9 cellular contexts compared by ENCODE assay signal in genomic region chr3:126356373-126357298, GRCh38. TPM values are rescaled to one million over a fixed set of nuclear protein-coding genes. Genes with fewer than 3 reads are reported as not detected.
DNase-seq lines count a peak whose midpoint lies in the region; ATAC-seq and TF ChIP-seq lines count a peak whose summit lies in the region.
"Had no signal": no experiment of that assay in that cellular context is flagged by ENCODE, and none has a peak within 500 bp of the region (broad histone marks: within the 10 kb centered on the region; RNA-seq: fewer than 3 reads in every experiment).

No MANE protein-coding gene starts in this region.

- H3K4me3 ChIP-seq in HUES6 (ENCODE audit: low read depth, low read length) (peak overlapping the region; percentile 68), cardiac fibroblast (replicated peaks in 1 of 2; ENCODE audit: low read depth in 2 of 2, low read length in 2 of 2) (peak overlapping the region; percentile 52 to 68), left lung (peak overlapping the region; percentile 60 to 65), subcutaneous abdominal adipose tissue (ENCODE audit: low read depth in 1 of 5, low read length in 5 of 5) (peak overlapping the region; percentile 56 to 84 (median 74))

- H3K27me3 ChIP-seq in HUES6 (ENCODE audit: control insufficient read depth, insufficient read depth, low read length) (peaks cover 29% of the 10 kb centered on the region), left lung (peaks cover 0 to 74% of the 10 kb centered on the region in 2 donors), subcutaneous abdominal adipose tissue (ENCODE audit: control insufficient read depth in 5 of 5, insufficient read depth in 4 of 5, low read length in 5 of 5) (peaks cover 0 to 9% (median 0%) of the 10 kb centered on the region in 5 donors)

- H3K9ac ChIP-seq in HUES6 (ENCODE audit: low read length) = peak overlapping the region; percentile 47
- H3K9ac ChIP-seq in subcutaneous abdominal adipose tissue (ENCODE audit: low read length in 5 of 5) = peak overlapping the region; percentile 68 to 84 (median 72)

- H3K4me1 ChIP-seq in HUES6 (ENCODE audit: control insufficient read depth, insufficient read depth, low read length) (peaks cover 22% of the 10 kb centered on the region), left lung (peaks cover 18 to 49% of the 10 kb centered on the region in 2 donors), subcutaneous abdominal adipose tissue (ENCODE audit: control insufficient read depth in 5 of 5, insufficient read depth in 5 of 5, low read length in 5 of 5) (peaks cover 7 to 65% (median 57%) of the 10 kb centered on the region in 5 donors)

- DNase-seq in ELR (ENCODE audit: low read depth) (peak; percentile 14), cardiac fibroblast (ENCODE audit: low read depth in 2 of 2) (peak; percentile 7 to 26), left lung (peak in 1 of 2 donors; percentile 76), NCI-H2029 treated with DMSO at 0.1 percent for 48 hours (lab: John Stamatoyannopoulos, UW) (no peak), islet precursor cell (no peak)

- H3K27ac ChIP-seq in HUES6 (ENCODE audit: low read depth, low read length) = no peak overlapping the region
- peak overlapping the region; percentile 67 to 89 for H3K27ac ChIP-seq in left lung
- H3K27ac ChIP-seq in subcutaneous abdominal adipose tissue (ENCODE audit: low read depth, low read length) = peak overlapping the region; percentile 93

- H3K36me3 ChIP-seq in HUES6 (ENCODE audit: control insufficient read depth, insufficient read depth, low read length) (0 out of 2 replicates have a peak, but pooled peaks cover 5% of the 10 kb centered on the region), left lung (peaks cover 0 to 6% of the 10 kb centered on the region in 2 donors), subcutaneous abdominal adipose tissue (ENCODE audit: control insufficient read depth in 5 of 5, insufficient read depth in 5 of 5, low read length in 5 of 5) (peaks cover 0 to 10% (median 6%) of the 10 kb centered on the region in 5 donors)

- intact Hi-C loops in left lung (cut with DNase I) = no loop called here

- ATAC-seq in left lung (peak; percentile 5), HG03565 (IDR thresholded peaks at IDR 0.05; ENCODE audit: unreplicated experiment) (no peak)

- no peak for TF ChIP-seq CTCF in cardiac fibroblast (IDR thresholded peaks at IDR 0.05; ENCODE audit: low read depth, low read length)
- no peak for TF ChIP-seq CTCF in left lung (IDR thresholded peaks at IDR 0.05)

- H3K9me3 ChIP-seq in HUES6 (ENCODE audit: control insufficient read depth, insufficient read depth, low read depth, low read length) (no peaks in the 10 kb centered on the region), left lung (no peaks in the 10 kb centered on the region), subcutaneous abdominal adipose tissue (ENCODE audit: control insufficient read depth in 5 of 5, low read length in 5 of 5) (peaks cover 0 to 2% (median 0%) of the 10 kb centered on the region in 5 donors)

RNA-seq across cellular contexts. Expression of gene KLF15, which starts 0.6 kb away (rescaled TPM):
- total RNA-seq in left lung = 10 to 100 TPM; 12.8 to 14.8 TPM

RNA-seq across cellular contexts. Expression of gene CFAP100, which starts 38.1 kb away (rescaled TPM):
- 1 to 10 TPM in 1 of 2 donors, not detected in 1; 8.2 TPM for total RNA-seq in left lung
- total RNA-seq: RPMI7951 had no signal

Comparison
In these comparisons a context has a peak if more than half of its experiments do, and no peak if none do; other contexts are left out.
1. DNase-seq: peak in ELR (single experiment) and cardiac fibroblast (2 of 2); none in NCI-H2029 treated with DMSO at 0.1 percent for 48 hours (single experiment) and islet precursor cell (single experiment).
2. Peak in every context shown above with its lines, with median percentiles within 50 percentile points of each other: H3K4me3 ChIP-seq.